ENCODE assay signal across 1 cellular context in the genomic region with DNA sequence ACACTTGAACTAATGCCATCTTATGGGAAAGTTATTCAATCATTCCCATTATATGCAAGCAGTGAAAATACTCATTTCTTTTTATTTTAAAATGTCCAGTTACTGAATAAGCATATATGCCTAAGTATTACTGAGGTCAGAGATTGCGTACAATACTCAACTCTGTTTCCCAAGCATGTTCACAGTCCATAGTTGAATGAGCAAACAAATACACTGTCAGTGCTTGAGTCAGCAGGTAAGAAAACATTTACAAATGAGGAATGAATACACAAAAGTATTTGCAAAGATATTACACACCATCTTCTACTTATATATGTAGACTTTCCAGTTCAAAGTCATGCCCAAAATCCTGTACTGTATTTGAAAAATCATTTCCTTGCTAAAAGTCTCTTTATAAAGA.
A peak's percentile ranks its signal among the peaks of the same experiment; 100 is the strongest.
TF ChIP-seq lines count a peak whose summit lies in the region.

No MANE protein-coding gene starts in this region.

TF ChIP-seq in IMR-90, 13 proteins besides CTCF, POLR2A, EP300 and RAD21 (continued from another document):
- TF ChIP-seq CHD1 (IDR thresholded peaks at IDR 0.05; ENCODE audit: low read depth, low read length) (no peak), CEBPB (IDR thresholded peaks at IDR 0.05; ENCODE audit: low read depth, low read length) (peak; percentile 48), MAFK (IDR thresholded peaks at IDR 0.05; ENCODE audit: low read depth, low read length) (no peak)
- TF ChIP-seq, protein P1, sequence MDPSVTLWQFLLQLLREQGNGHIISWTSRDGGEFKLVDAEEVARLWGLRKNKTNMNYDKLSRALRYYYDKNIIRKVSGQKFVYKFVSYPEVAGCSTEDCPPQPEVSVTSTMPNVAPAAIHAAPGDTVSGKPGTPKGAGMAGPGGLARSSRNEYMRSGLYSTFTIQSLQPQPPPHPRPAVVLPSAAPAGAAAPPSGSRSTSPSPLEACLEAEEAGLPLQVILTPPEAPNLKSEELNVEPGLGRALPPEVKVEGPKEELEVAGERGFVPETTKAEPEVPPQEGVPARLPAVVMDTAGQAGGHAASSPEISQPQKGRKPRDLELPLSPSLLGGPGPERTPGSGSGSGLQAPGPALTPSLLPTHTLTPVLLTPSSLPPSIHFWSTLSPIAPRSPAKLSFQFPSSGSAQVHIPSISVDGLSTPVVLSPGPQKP (IDR thresholded peaks at IDR 0.05; ENCODE audit: borderline replicate concordance, low read depth, low read length): no peak
TF ChIP-seq in IMR-90: peak in this region for 1.
